Comparison of ENCODE assay signal across 2 cellular contexts in genomic region chr10:18684953-18685352, GRCh38.
TF ChIP-seq lines count a peak whose summit lies in the region.

No MANE protein-coding gene starts in this region.

TF ChIP-seq in HepG2, 621 proteins besides CTCF, POLR2A, EP300 and RAD21:
- no peak for TF ChIP-seq KLF11 (CRISPR knock-in tag; IDR thresholded peaks at IDR 0.05)
- TF ChIP-seq ZBTB44 (CRISPR knock-in tag; IDR thresholded peaks at IDR 0.05), result no peak
- no peak for TF ChIP-seq UBTF (CRISPR knock-in tag; IDR thresholded peaks at IDR 0.05)
- TF ChIP-seq SALL1 (CRISPR knock-in tag; IDR thresholded peaks at IDR 0.05), result no peak
- TF ChIP-seq RCOR2 (CRISPR knock-in tag; IDR thresholded peaks at IDR 0.05), result no peak
- no peak for TF ChIP-seq NFE2L1 (CRISPR knock-in tag; IDR thresholded peaks at IDR 0.05; ENCODE audit: borderline replicate concordance)
- no peak for TF ChIP-seq ZNF274 (CRISPR knock-in tag; IDR thresholded peaks at IDR 0.05)
- no peak for TF ChIP-seq ZNF101 (CRISPR knock-in tag; IDR thresholded peaks at IDR 0.05; ENCODE audit: borderline replicate concordance, low read depth)
- no peak for TF ChIP-seq GFI1 (CRISPR knock-in tag; IDR thresholded peaks at IDR 0.05; ENCODE audit: borderline replicate concordance)
- TF ChIP-seq GATAD1 (CRISPR knock-in tag; IDR thresholded peaks at IDR 0.05), result no peak
- no peak for TF ChIP-seq ZNF557 (CRISPR knock-in tag; IDR thresholded peaks at IDR 0.05)
- TF ChIP-seq SP140L (CRISPR knock-in tag; IDR thresholded peaks at IDR 0.05; ENCODE audit: borderline replicate concordance), result no peak
- TF ChIP-seq ZNF720 (CRISPR knock-in tag; IDR thresholded peaks at IDR 0.05), result no peak
- TF ChIP-seq THAP9 (CRISPR knock-in tag; IDR thresholded peaks at IDR 0.05; ENCODE audit: borderline replicate concordance), result no peak
- no peak for TF ChIP-seq GLI4 (CRISPR knock-in tag; IDR thresholded peaks at IDR 0.05; ENCODE audit: borderline replicate concordance)
- TF ChIP-seq ZNF781 (CRISPR knock-in tag; IDR thresholded peaks at IDR 0.05; ENCODE audit: borderline replicate concordance, not compliant biosample characterization), result no peak
- no peak for TF ChIP-seq ZNF543 (CRISPR knock-in tag; IDR thresholded peaks at IDR 0.05)
- no peak for TF ChIP-seq THRA (CRISPR knock-in tag; IDR thresholded peaks at IDR 0.05; ENCODE audit: borderline replicate concordance)

TF ChIP-seq in GM23338, 12 proteins besides CTCF, POLR2A, EP300 and RAD21:
- no peak for TF ChIP-seq REST (IDR thresholded peaks at IDR 0.05; ENCODE audit: unreplicated experiment)
- no peak for TF ChIP-seq ZNF462 (CRISPR knock-in tag; IDR thresholded peaks at IDR 0.05)
- TF ChIP-seq EZH2 (IDR thresholded peaks at IDR 0.05; ENCODE audit: low read depth, unreplicated experiment), result no peak
